Comparison of ENCODE assay signal across 1 cellular context in genomic region chr19:44553478-44554171, GRCh38.
TF ChIP-seq lines count a peak whose summit lies in the region.

No MANE protein-coding gene starts in this region.

TF ChIP-seq in K562, 482 proteins besides CTCF, POLR2A, EP300 and RAD21 (continued from another document and continues in another):
- no peak for TF ChIP-seq ID3 (CRISPR knock-in tag; IDR thresholded peaks at IDR 0.05)
- no peak for TF ChIP-seq ID3 (tag; IDR thresholded peaks at IDR 0.05)
- no peak for TF ChIP-seq ARHGAP35 (IDR thresholded peaks at IDR 0.05; ENCODE audit: partially characterized antibody)
- peak; percentile 88 for TF ChIP-seq TAL1 (IDR thresholded peaks at IDR 0.05)
- TF ChIP-seq ATF7 (IDR thresholded peaks at IDR 0.05), result peak; percentile 55
- no peak for TF ChIP-seq IRF1 (CRISPR knock-in tag; IDR thresholded peaks at IDR 0.05; ENCODE audit: borderline replicate concordance)
- TF ChIP-seq PREB (CRISPR knock-in tag; IDR thresholded peaks at IDR 0.05), result no peak
- TF ChIP-seq ZBTB9 (CRISPR knock-in tag; IDR thresholded peaks at IDR 0.05), result no peak
- no peak for TF ChIP-seq PHB (CRISPR knock-in tag; IDR thresholded peaks at IDR 0.05)
- TF ChIP-seq C11orf30 (IDR thresholded peaks at IDR 0.05; ENCODE audit: low read depth), result peak; percentile 92
- TF ChIP-seq ZNF444 (CRISPR knock-in tag; IDR thresholded peaks at IDR 0.05), result no peak
- peak; percentile 11; the same call in 1 of the 2 replicates for TF ChIP-seq CREB1 (IDR thresholded peaks at IDR 0.05)
- no peak for TF ChIP-seq CREB1 (CRISPR knock-in tag; IDR thresholded peaks at IDR 0.05)
- no peak for TF ChIP-seq E2F1 (CRISPR knock-in tag; IDR thresholded peaks at IDR 0.05)
- no peak for TF ChIP-seq RNF2 (IDR thresholded peaks at IDR 0.05)
- no peak for TF ChIP-seq HOMEZ (CRISPR knock-in tag; IDR thresholded peaks at IDR 0.05)
- no peak for TF ChIP-seq WHSC1 (IDR thresholded peaks at IDR 0.05; ENCODE audit: low read length)
- TF ChIP-seq ZBTB7A (IDR thresholded peaks at IDR 0.05; ENCODE audit: borderline replicate concordance, control insufficient read depth, low read depth, low read length), result peak; percentile 86; the same call in 1 of the 2 replicates
- no peak for TF ChIP-seq JUNB (CRISPR knock-in tag; conservative IDR thresholded peaks at IDR 0.05)
- peak; percentile 83 for TF ChIP-seq SPI1 (IDR thresholded peaks at IDR 0.05; ENCODE audit: borderline replicate concordance, low read depth, low read length)
- TF ChIP-seq BMI1 (IDR thresholded peaks at IDR 0.05; ENCODE audit: low read length), result no peak
- no peak for TF ChIP-seq DMBX1 (CRISPR knock-in tag; IDR thresholded peaks at IDR 0.05; ENCODE audit: borderline replicate concordance)
- TF ChIP-seq CTBP1 (IDR thresholded peaks at IDR 0.05; ENCODE audit: borderline replicate concordance), result peak; percentile 81; the same call in 1 of the 2 replicates
- TF ChIP-seq PRMT5 (CRISPR knock-in tag; IDR thresholded peaks at IDR 0.05), result no peak
- no peak for TF ChIP-seq HMG20A (CRISPR knock-in tag; conservative IDR thresholded peaks at IDR 0.05)
- no peak for TF ChIP-seq HMGN3 (IDR thresholded peaks at IDR 0.05; ENCODE audit: borderline replicate concordance, extremely low read depth, insufficient read length, low read depth, low read length)
- TF ChIP-seq TFAP4 (CRISPR knock-in tag; IDR thresholded peaks at IDR 0.05; ENCODE audit: borderline replicate concordance), result no peak
- no peak for TF ChIP-seq POLR3G (IDR thresholded peaks at IDR 0.05; ENCODE audit: extremely low read depth, insufficient read length, insufficient replicate concordance)
- peak; percentile 72 for TF ChIP-seq MTA2 (IDR thresholded peaks at IDR 0.05; ENCODE audit: low read depth)
- TF ChIP-seq RB1 (IDR thresholded peaks at IDR 0.05; ENCODE audit: low read depth), result 0 out of 2 replicates have a peak, but pooled peaks have one; percentile 15
- TF ChIP-seq ZNF280B (CRISPR knock-in tag; IDR thresholded peaks at IDR 0.05), result no peak
- no peak for TF ChIP-seq DDX20 (tag; IDR thresholded peaks at IDR 0.05; ENCODE audit: low read depth)
- no peak for TF ChIP-seq ATF1 (CRISPR knock-in tag; IDR thresholded peaks at IDR 0.05)
- TF ChIP-seq ATF1 (tag; IDR thresholded peaks at IDR 0.05), result 0 out of 2 replicates have a peak, but pooled peaks have one; percentile 13
- TF ChIP-seq BCOR (IDR thresholded peaks at IDR 0.05), result peak; percentile 32; the same call in 1 of the 2 replicates
- TF ChIP-seq ZNF146 (CRISPR knock-in tag; IDR thresholded peaks at IDR 0.05; ENCODE audit: unreplicated experiment), result no peak
- TF ChIP-seq SNRNP70 (optimal IDR thresholded peaks at IDR 0.05; ENCODE audit: low read depth, low read length), result no peak
- no peak for TF ChIP-seq RBM17 (IDR thresholded peaks at IDR 0.05; ENCODE audit: borderline replicate concordance, low read depth, low read length)
- no peak for TF ChIP-seq MCM3 (IDR thresholded peaks at IDR 0.05)
- TF ChIP-seq TEAD4 (IDR thresholded peaks at IDR 0.05; ENCODE audit: low read length), result peak; percentile 86
- TF ChIP-seq TEAD4 (CRISPR knock-in tag; IDR thresholded peaks at IDR 0.05; ENCODE audit: borderline replicate concordance), result no peak
- TF ChIP-seq CBX1 (IDR thresholded peaks at IDR 0.05; ENCODE audit: low read depth), result no peak
- TF ChIP-seq ZC3H8 (IDR thresholded peaks at IDR 0.05), result no peak
- no peak for TF ChIP-seq EWSR1 (IDR thresholded peaks at IDR 0.05; ENCODE audit: borderline replicate concordance, low read depth, partially characterized antibody)
- TF ChIP-seq XRCC5 (IDR thresholded peaks at IDR 0.05; ENCODE audit: low read depth, low read length), result no peak
- peak; percentile 75 for TF ChIP-seq PML (IDR thresholded peaks at IDR 0.05; ENCODE audit: low read length)
- TF ChIP-seq ETV5 (CRISPR knock-in tag; IDR thresholded peaks at IDR 0.05; ENCODE audit: low read depth), result no peak
- no peak for TF ChIP-seq ZNF398 (CRISPR knock-in tag; IDR thresholded peaks at IDR 0.05)
- no peak for TF ChIP-seq ZFP36 (IDR thresholded peaks at IDR 0.05; ENCODE audit: low read depth, low read length, partially characterized antibody)
- TF ChIP-seq STAT6 (CRISPR knock-in tag; IDR thresholded peaks at IDR 0.05), result no peak
- no peak for TF ChIP-seq CREBBP (IDR thresholded peaks at IDR 0.05; ENCODE audit: low read depth, low read length)
- no peak for TF ChIP-seq SREBF1 (IDR thresholded peaks at IDR 0.05; ENCODE audit: borderline replicate concordance, low read depth, low read length)
- TF ChIP-seq SMARCC2 (IDR thresholded peaks at IDR 0.05; ENCODE audit: low read depth), result peak; percentile 60; the same call in 1 of the 2 replicates
